In genomic region chr1:41805771-41806471, GRCh38 we compare ENCODE assay signal across 13 cellular contexts.
A peak's percentile ranks its signal among the peaks of the same experiment; 100 is the strongest.
DNase-seq lines count a peak whose midpoint lies in the region; TF ChIP-seq lines count a peak whose summit lies in the region.
"Had no signal": no experiment of that assay in that cellular context is flagged by ENCODE, and none has a peak within 500 bp of the region (broad histone marks: within the 10 kb centered on the region; RNA-seq: fewer than 3 reads in every experiment).

No MANE protein-coding gene starts in this region.

- H3K4me3 Mint-ChIP-seq in activated CD4-positive, alpha-beta memory T cell treated with anti-CD3 and anti-CD28 coated beads for 36 hours = peak overlapping the region; percentile 65
- H3K4me3 Mint-ChIP-seq: brain, nephron progenitor cell, WTC11 had no signal

- H3K4me3 ChIP-seq in GM12865 (ENCODE audit: low read depth, low read length) = peak overlapping the region; percentile 20

- H3K27ac ChIP-seq in RWPE1 = no peak overlapping the region

- no peaks in the 10 kb centered on the region for H3K27me3 Mint-ChIP-seq in activated CD4-positive, alpha-beta memory T cell treated with anti-CD3 and anti-CD28 coated beads for 36 hours
- H3K27me3 Mint-ChIP-seq: brain had no signal

- peak; percentile 16 for DNase-seq in GM12865 (ENCODE audit: low read depth)
- peak; percentile 69 for DNase-seq in activated CD4-positive, alpha-beta memory T cell treated with anti-CD3 and anti-CD28 coated beads for 36 hours
- DNase-seq in activated naive CD8-positive, alpha-beta T cell treated with anti-CD3 and anti-CD28 coated beads, Interleukin-2, amount 50 U/mL, for 16 hours (ENCODE audit: low read depth, low spot score) = peak; percentile 13
- peak in 2 of 3 experiments; percentile 54 to 59 for DNase-seq in stimulated activated CD4-positive, alpha-beta T cell treated with anti-CD3 and anti-CD28 coated beads, TNF-alpha, amount 100 ng/mL, for 4 hours (ENCODE audit: low read depth in 3 of 3)
- no peak for DNase-seq in HK-2 (ENCODE audit: unreplicated experiment)
- no peak for DNase-seq in RWPE1 (ENCODE audit: low spot score)
- no peak for DNase-seq in SHP77 (lab: John Stamatoyannopoulos, UW)
- DNase-seq in NCI-H524 treated with DMSO at 0.1 percent for 48 hours (lab: John Stamatoyannopoulos, UW) = no peak
- DNase-seq: MV-4-11, nephron progenitor cell, SIG-M5 had no signal

- intact Hi-C loops in activated CD4-positive, alpha-beta memory T cell treated with anti-CD3 and anti-CD28 coated beads for 36 hours (cut with micrococcal nuclease) = loop anchor here (1.0 to 10.0 kb wide), 9 partner anchors 15 to 291 kb away; no protein-coding TSS in a partner anchor

- no peaks in the 10 kb centered on the region for H3K9me3 Mint-ChIP-seq in activated CD4-positive, alpha-beta memory T cell treated with anti-CD3 and anti-CD28 coated beads for 36 hours
- H3K9me3 Mint-ChIP-seq: nephron progenitor cell, WTC11 had no signal

- peaks cover 90% of the 10 kb centered on the region for H3K4me1 Mint-ChIP-seq in activated CD4-positive, alpha-beta memory T cell treated with anti-CD3 and anti-CD28 coated beads for 36 hours (ENCODE audit: low read depth)
- H3K4me1 Mint-ChIP-seq: WTC11 had no signal

- TF ChIP-seq CTCF in GM12865 (IDR thresholded peaks at IDR 0.05; ENCODE audit: insufficient read depth, low read depth, low read length, missing control alignments) (no peak), RWPE1 (conservative IDR thresholded peaks at IDR 0.05; ENCODE audit: low read depth) (no peak)

- CTCF ChIA-PET in activated CD4-positive, alpha-beta memory T cell treated with anti-CD3 and anti-CD28 coated beads for 36 hours (lab: Charles Lee) = interaction anchor here (0.7 to 2.2 kb wide), 5 partner anchors 9 to 232 kb away, joined by 3 to 5 read pairs (median 3); no protein-coding TSS in a partner anchor
- CTCF ChIA-PET in RWPE1 (lab: Yijun Ruan, JAX) = no interaction called here

- H3K36me3 Mint-ChIP-seq in activated CD4-positive, alpha-beta memory T cell treated with anti-CD3 and anti-CD28 coated beads for 36 hours = peaks cover 2% of the 10 kb centered on the region
- H3K36me3 Mint-ChIP-seq: brain, WTC11 had no signal

- POLR2A ChIA-PET in activated CD4-positive, alpha-beta memory T cell treated with anti-CD3 and anti-CD28 coated beads for 36 hours (lab: Charles Lee) = interaction anchor here (1.3 to 1.7 kb wide), 2 partner anchors 14 to 24 kb away, joined by 3 to 5 read pairs; no protein-coding TSS in a partner anchor
- POLR2A ChIA-PET in RWPE1 (lab: Yijun Ruan, JAX; ENCODE audit: low non-redundant PET) = interaction anchor here (0.5 kb wide), 1 partner anchor 1096 kb away, joined by 3 read pairs; no protein-coding TSS in a partner anchor

- H3K27ac Mint-ChIP-seq in activated CD4-positive, alpha-beta memory T cell treated with anti-CD3 and anti-CD28 coated beads for 36 hours = peak overlapping the region; percentile 89
- H3K27ac Mint-ChIP-seq: brain, nephron progenitor cell, WTC11 had no signal

Comparison
In these comparisons a context has a peak if more than half of its experiments do, and no peak if none do; other contexts are left out.
1. DNase-seq: peak in GM12865 (single experiment), activated CD4-positive, alpha-beta memory T cell treated with anti-CD3 and anti-CD28 coated beads for 36 hours (single experiment), activated naive CD8-positive, alpha-beta T cell treated with anti-CD3 and anti-CD28 coated beads, Interleukin-2, amount 50 U/mL, for 16 hours (single experiment) and stimulated activated CD4-positive, alpha-beta T cell treated with anti-CD3 and anti-CD28 coated beads, TNF-alpha, amount 100 ng/mL, for 4 hours (2 of 3); none in HK-2 (single experiment), RWPE1 (single experiment), SHP77 (0 of 2) and NCI-H524 treated with DMSO at 0.1 percent for 48 hours (single experiment).